ENCODE assay signal across 2 cellular contexts in the genomic region with DNA sequence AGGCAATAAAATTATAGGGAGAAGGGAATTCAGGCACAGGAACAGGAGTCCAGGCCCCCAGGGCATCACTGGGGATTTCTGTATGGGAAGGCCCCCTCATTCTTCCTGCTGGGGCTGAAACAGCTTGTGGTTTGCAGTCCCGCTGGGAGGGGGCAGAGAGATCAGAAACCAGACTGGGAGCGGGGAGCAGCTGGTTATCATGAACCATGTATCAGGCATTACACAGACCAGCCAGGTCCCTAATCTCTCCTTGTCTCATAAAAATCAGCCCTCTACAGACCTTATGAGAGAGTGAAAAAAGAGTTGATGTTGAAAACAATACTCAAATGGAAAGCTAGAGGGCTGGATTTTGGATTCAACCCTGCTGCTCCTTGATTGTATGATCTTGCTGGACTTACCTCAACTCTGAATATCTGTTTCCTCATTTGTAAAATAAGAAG.
TF ChIP-seq lines count a peak whose summit lies in the region.

No MANE protein-coding gene starts in this region.

TF ChIP-seq in GM23338, 12 proteins besides CTCF, POLR2A, EP300 and RAD21 (continued from another document):
- TF ChIP-seq ZNF462 (CRISPR knock-in tag; IDR thresholded peaks at IDR 0.05) (no peak), EZH2 (IDR thresholded peaks at IDR 0.05; ENCODE audit: low read depth, unreplicated experiment) (no peak), ZNF114 (CRISPR knock-in tag; IDR thresholded peaks at IDR 0.05) (no peak)

TF ChIP-seq in H1, 55 proteins besides CTCF, POLR2A, EP300 and RAD21 (continued from another document):
- TF ChIP-seq ASH2L (IDR thresholded peaks at IDR 0.05; ENCODE audit: low read length) = no peak
- TF ChIP-seq HDAC2 (IDR thresholded peaks at IDR 0.05; ENCODE audit: borderline replicate concordance in 1 of 2, low read depth in 2 of 2, low read length in 2 of 2) = no peak
- no peak for TF ChIP-seq NANOG (IDR thresholded peaks at IDR 0.05; ENCODE audit: insufficient read depth, low read depth, low read length, poor library complexity, severe bottlenecking)
- TF ChIP-seq FOSL1 (IDR thresholded peaks at IDR 0.05; ENCODE audit: insufficient read depth, low read depth, low read length) = no peak
- TF ChIP-seq SIX5 (IDR thresholded peaks at IDR 0.05; ENCODE audit: low read depth, low read length) = no peak
- TF ChIP-seq GTF2F1 (IDR thresholded peaks at IDR 0.05; ENCODE audit: borderline replicate concordance, low read depth, low read length) = no peak
- TF ChIP-seq CREB1 (IDR thresholded peaks at IDR 0.05) = no peak
- TF ChIP-seq BRCA1 (IDR thresholded peaks at IDR 0.05; ENCODE audit: low read depth, low read length) = no peak
- no peak for TF ChIP-seq TAF1 (IDR thresholded peaks at IDR 0.05; ENCODE audit: low read depth, low read length)
- TF ChIP-seq KDM4A (IDR thresholded peaks at IDR 0.05; ENCODE audit: low read depth, low read length, severe bottlenecking) = no peak
- TF ChIP-seq HDAC6 (IDR thresholded peaks at IDR 0.05; ENCODE audit: low read depth, low read length) = no peak
- TF ChIP-seq CBX5 (IDR thresholded peaks at IDR 0.05; ENCODE audit: low read depth, low read length) = no peak
- no peak for TF ChIP-seq KDM1A (IDR thresholded peaks at IDR 0.05; ENCODE audit: borderline replicate concordance, low read length)
- TF ChIP-seq SIN3A (conservative IDR thresholded peaks at IDR 0.05 in 1 of 2, IDR thresholded peaks at IDR 0.05 in 1 of 2; ENCODE audit: low read depth in 1 of 2, low read length in 2 of 2) = no peak
TF ChIP-seq in H1: peak in this region for 0.
